25 cellular contexts compared by ENCODE assay signal in the genomic region with DNA sequence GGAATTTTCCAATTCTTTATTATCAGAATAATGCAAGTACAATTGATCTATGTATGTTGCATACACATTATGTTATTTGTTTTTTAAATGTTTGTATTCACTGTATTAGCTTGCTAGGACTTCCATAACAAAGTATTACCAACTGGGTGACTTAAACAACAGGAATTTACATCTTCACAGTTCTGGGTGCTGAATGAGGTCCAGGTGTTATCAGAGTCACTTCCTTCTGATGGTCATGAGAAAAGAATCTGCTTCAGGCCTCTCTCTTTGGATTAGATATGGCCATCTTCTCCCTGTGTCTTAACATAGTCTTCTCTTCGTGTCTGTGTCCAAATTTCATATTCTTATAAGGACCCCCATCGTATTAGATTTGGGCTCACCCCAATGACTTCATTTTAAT.
"Had no signal": no experiment of that assay in that cellular context is flagged by ENCODE, and none has a peak within 500 bp of the region (broad histone marks: within the 10 kb centered on the region; RNA-seq: fewer than 3 reads in every experiment).

No MANE protein-coding gene starts in this region.

- H3K9me3 ChIP-seq: colonic mucosa, esophagus squamous epithelium, prostate gland, right atrium auricular region had no signal

- H3K27ac Mint-ChIP-seq: dendritic cell treated with granulocyte-macrophage colony-stimulating factor and Interleukin-4, amounts not matched to agents 40 ng/mL and 50 ng/mL, for 4 days; endodermal cell; naive thymus-derived CD4-positive, alpha-beta T cell; nephron; neural progenitor cell; stimulated activated naive CD8-positive, alpha-beta T cell treated with anti-CD3 and anti-CD28 coated beads, Interleukin-15, amount 100 ng/mL, for 72 hours; type B pancreatic cell had no signal

- H3K4me1 Mint-ChIP-seq: endodermal cell; naive thymus-derived CD4-positive, alpha-beta T cell; nephron; neural progenitor cell; stimulated activated naive CD8-positive, alpha-beta T cell treated with anti-CD3 and anti-CD28 coated beads, Interleukin-15, amount 100 ng/mL, for 72 hours had no signal

- H3K9ac ChIP-seq: neural progenitor cell had no signal

- H2AFZ ChIP-seq: neural progenitor cell had no signal

- H3K4me1 ChIP-seq: colonic mucosa, esophagus squamous epithelium, left lung, neural progenitor cell, prostate gland, right atrium auricular region, suprapubic skin had no signal

- H3K4me2 ChIP-seq: neural progenitor cell, smooth muscle cell had no signal

- H3K4me3 Mint-ChIP-seq: dendritic cell treated with granulocyte-macrophage colony-stimulating factor and Interleukin-4, amounts not matched to agents 40 ng/mL and 50 ng/mL, for 4 days; endodermal cell; naive thymus-derived CD4-positive, alpha-beta T cell; nephron; neural progenitor cell; stimulated activated naive CD8-positive, alpha-beta T cell treated with anti-CD3 and anti-CD28 coated beads, Interleukin-15, amount 100 ng/mL, for 72 hours; type B pancreatic cell had no signal

- DNase-seq: colonic mucosa; effector CD8-positive, alpha-beta T cell; endodermal cell; erythroblast; esophagus squamous epithelium; kidney; left cardiac atrium; left lung; mesenchymal stem cell; midbrain; naive thymus-derived CD4-positive, alpha-beta T cell; stimulated activated CD4-positive, alpha-beta T cell treated with anti-CD3 and anti-CD28 coated beads, Interleukin-12 subunit alpha, Interleukin-12 subunit beta, amount 100 ng/mL, for 4 hours; stimulated activated CD4-positive, alpha-beta T cell treated with anti-CD3 and anti-CD28 coated beads, Interleukin-1b, Interleukin-23, amount 100 ng/mL, for 48 hours; stimulated activated CD4-positive, alpha-beta T cell treated with anti-CD3 and anti-CD28 coated beads, Interleukin-4, amount 100 ng/mL, for 1 hour; stimulated activated CD8-positive, alpha-beta memory T cell treated with anti-CD3 and anti-CD28 coated beads, Interleukin-4, amount 100 ng/mL, for 48 hours; stimulated activated naive CD4-positive, alpha-beta T cell; stimulated activated naive CD8-positive, alpha-beta T cell treated with anti-CD3 and anti-CD28 coated beads, Interleukin-15, amount 100 ng/mL, for 72 hours had no signal

- H3K36me3 Mint-ChIP-seq: naive thymus-derived CD4-positive, alpha-beta T cell; neural progenitor cell; type B pancreatic cell had no signal

- H3K9me3 Mint-ChIP-seq: type B pancreatic cell had no signal

- H3K4me3 ChIP-seq: colonic mucosa, esophagus squamous epithelium, left lung, neural progenitor cell, prostate gland, right atrium auricular region, smooth muscle cell, suprapubic skin had no signal

- H3K27me3 Mint-ChIP-seq: dendritic cell treated with granulocyte-macrophage colony-stimulating factor and Interleukin-4, amounts not matched to agents 40 ng/mL and 50 ng/mL, for 4 days; naive thymus-derived CD4-positive, alpha-beta T cell; stimulated activated naive CD8-positive, alpha-beta T cell treated with anti-CD3 and anti-CD28 coated beads, Interleukin-15, amount 100 ng/mL, for 72 hours had no signal

- H3K27me3 ChIP-seq: colonic mucosa, esophagus squamous epithelium, left lung, neural progenitor cell, right atrium auricular region, suprapubic skin had no signal

- H3K36me3 ChIP-seq: colonic mucosa, esophagus squamous epithelium, left lung, neural progenitor cell, prostate gland, right atrium auricular region, suprapubic skin had no signal

- H3K27ac ChIP-seq: colonic mucosa, esophagus squamous epithelium, left lung, neural progenitor cell, prostate gland, right atrium auricular region, suprapubic skin had no signal
